Comparison of ENCODE assay signal across 8 cellular contexts in genomic region chr12:6548556-6549378, GRCh38. TPM values are rescaled to one million over a fixed set of nuclear protein-coding genes. Genes with fewer than 3 reads are reported as not detected.
DNase-seq lines count a peak whose midpoint lies in the region; ATAC-seq and TF ChIP-seq lines count a peak whose summit lies in the region.

No MANE protein-coding gene starts in this region.

- intact Hi-C loops in left ventricle myocardium superior (cut with micrococcal nuclease) = no loop called here

- H3K27me3 ChIP-seq in HL-60 (ENCODE audit: insufficient read depth, poor library complexity, severe bottlenecking) (no peaks in the 10 kb centered on the region), subcutaneous abdominal adipose tissue (ENCODE audit: control insufficient read depth in 5 of 5, insufficient read depth in 4 of 5, low read length in 5 of 5) (no peaks in the 10 kb centered on the region)

- peaks cover 7 to 61% (median 52%) of the 10 kb centered on the region in 5 donors for H3K4me1 ChIP-seq in subcutaneous abdominal adipose tissue (ENCODE audit: control insufficient read depth in 5 of 5, insufficient read depth in 5 of 5, low read length in 5 of 5)

- DNase-seq in HL-60 (ENCODE audit: low read depth in 1 of 2, low spot score in 1 of 2) (peak; percentile 36 to 49), amniotic stem cell (lab: John Stamatoyannopoulos, UW) (peak; percentile 49), left ventricle myocardium superior (peak; percentile 38), cerebellar cortex (ENCODE audit: low spot score) (no peak)
- DNase-seq in stimulated activated CD4-positive, alpha-beta T cell treated with anti-CD3 and anti-CD28 coated beads, Interleukin-2, amount 100 ng/mL, for 48 hours = no peak

- no peak overlapping the region for H3K9ac ChIP-seq in subcutaneous abdominal adipose tissue (ENCODE audit: low read length in 5 of 5)

- H3K4me3 ChIP-seq in HL-60 (replicated peaks; ENCODE audit: insufficient read depth, low read length) = peak overlapping the region; percentile 53
- H3K4me3 ChIP-seq in subcutaneous abdominal adipose tissue (ENCODE audit: low read depth in 1 of 5, low read length in 5 of 5) = peak overlapping the region in 1 of 5 donors; percentile 9

- ATAC-seq in left ventricle myocardium superior = no peak
- no peak for ATAC-seq in HG03460 (IDR thresholded peaks at IDR 0.05; ENCODE audit: unreplicated experiment)
- ATAC-seq in HG02759 (IDR thresholded peaks at IDR 0.05; ENCODE audit: unreplicated experiment) = no peak

- H3K27ac ChIP-seq in HL-60 (replicated peaks) (peak overlapping the region; percentile 87), subcutaneous abdominal adipose tissue (ENCODE audit: low read depth, low read length) (peak overlapping the region; percentile 26)

- peaks cover 2 to 62% (median 48%) of the 10 kb centered on the region in 5 donors for H3K36me3 ChIP-seq in subcutaneous abdominal adipose tissue (ENCODE audit: control insufficient read depth in 5 of 5, insufficient read depth in 5 of 5, low read length in 5 of 5)

- H3K9me3 ChIP-seq in subcutaneous abdominal adipose tissue (ENCODE audit: control insufficient read depth in 5 of 5, low read length in 5 of 5) = no peaks in the 10 kb centered on the region

- TF ChIP-seq CTCF in HL-60 (IDR thresholded peaks at IDR 0.05; ENCODE audit: insufficient read depth, low read length) = no peak

RNA-seq across cellular contexts. Expression of gene IFFO1, which starts 7.1 kb away (rescaled TPM):
- 14.9 TPM for total RNA-seq in left ventricle myocardium superior

RNA-seq across cellular contexts. Expression of gene GAPDH, which starts 14.4 kb away (rescaled TPM):
- total RNA-seq in left ventricle myocardium superior = 4,526 TPM

RNA-seq across cellular contexts. Expression of gene NOP2, which starts 19.3 kb away (rescaled TPM):
- total RNA-seq in left ventricle myocardium superior = 16.1 TPM

RNA-seq across cellular contexts. Expression of gene NCAPD2, which starts 54.9 kb away (rescaled TPM):
- total RNA-seq in left ventricle myocardium superior = 13.1 TPM

RNA-seq across cellular contexts. Expression of gene MRPL51, which starts 55.7 kb away (rescaled TPM):
- total RNA-seq in left ventricle myocardium superior = 275 TPM

Comparison
In these comparisons a context has a peak if more than half of its experiments do, and no peak if none do; other contexts are left out.
1. DNase-seq: peak in HL-60 (2 of 2), amniotic stem cell (single experiment) and left ventricle myocardium superior (single experiment); none in cerebellar cortex (single experiment) and stimulated activated CD4-positive, alpha-beta T cell treated with anti-CD3 and anti-CD28 coated beads, Interleukin-2, amount 100 ng/mL, for 48 hours (0 of 2).